In genomic region chrX:106748377-106748776, GRCh38 we compare ENCODE assay signal across 23 cellular contexts. TPM values are rescaled to one million over a fixed set of nuclear protein-coding genes. Genes with fewer than 3 reads are reported as not detected.
"Had no signal": no experiment of that assay in that cellular context is flagged by ENCODE, and none has a peak within 500 bp of the region (broad histone marks: within the 10 kb centered on the region; RNA-seq: fewer than 3 reads in every experiment).

No MANE protein-coding gene starts in this region.

- H3K27ac ChIP-seq: KMS-11, SJSA1, SK-N-MC had no signal

- FAIRE-seq: HepG2 had no signal

- ATAC-seq: HepG2 had no signal

- H3K9ac ChIP-seq: KMS-11 had no signal

- DNase-seq: IMR-90, Kasumi-1, MM.1S, NCI-H1092 treated with DMSO at 0.1 percent for 48 hours, NCI-H1436, NCI-H187, NCI-H2029, NCI-H2081 treated with DMSO at 0.1 percent for 48 hours, NCI-H2171, NCI-H226, NCI-H446, NCI-H510A, NCI-H524 treated with DMSO at 0.1 percent for 48 hours, NCI-H69, NCI-H774, Right ventricle myocardium superior, RPMI8226, SIG-M5 had no signal

- H3K4me2 ChIP-seq: KMS-11 had no signal

- H3K9me3 ChIP-seq: SJSA1 had no signal

- H3K27me3 ChIP-seq: SJSA1 had no signal

- H3K4me1 ChIP-seq: SJSA1 had no signal

- H3K4me3 ChIP-seq: SJSA1, SK-N-MC had no signal

- H3K36me3 ChIP-seq: SJSA1 had no signal

RNA-seq across cellular contexts. Expression of gene RNF128, which starts 21.9 kb away (rescaled TPM):
- total RNA-seq: SJSA1; T-helper 1 cell treated with Interleukin-12 subunit alpha and Interleukin-12 subunit beta and Interleukin-4 antibody, amounts not matched to agents 30 ng/mL and 1 ng/mL, for 36 hours had no signal
